Comparison of ENCODE assay signal across 9 cellular contexts in genomic region chr5:176535101-176535654, GRCh38. TPM values are rescaled to one million over a fixed set of nuclear protein-coding genes. Genes with fewer than 3 reads are reported as not detected.
A peak's percentile ranks its signal among the peaks of the same experiment; 100 is the strongest.
DNase-seq lines count a peak whose midpoint lies in the region; ATAC-seq, FAIRE-seq and TF ChIP-seq lines count a peak whose summit lies in the region.
"Had no signal": no experiment of that assay in that cellular context is flagged by ENCODE, and none has a peak within 500 bp of the region (broad histone marks: within the 10 kb centered on the region; RNA-seq: fewer than 3 reads in every experiment).

No MANE protein-coding gene starts in this region.

- peaks cover 54% of the 10 kb centered on the region for H3K79me2 ChIP-seq in neural cell (replicated peaks; ENCODE audit: insufficient read depth, low read length)

- H3K27me3 Mint-ChIP-seq in T-helper 2 cell treated with Interferon-gamma antibody and Interleukin-4, amounts not matched to agents 5 μg/mL and 100 μg/mL, for 36 hours (ENCODE audit: low read depth), result no peaks in the 10 kb centered on the region

- no peak for TF ChIP-seq POLR2A in A549 (IDR thresholded peaks at IDR 0.05; ENCODE audit: low read length)

- no peaks in the 10 kb centered on the region for H3K27me3 ChIP-seq in neural cell (ENCODE audit: insufficient read depth, low read depth, low read length)

- no peak for FAIRE-seq in A549 (lab: Jason Lieb, UNC)

- peak in 1 of 2 experiments; percentile 45 for DNase-seq in A549 (ENCODE audit: low read depth in 1 of 2, low spot score in 1 of 2)
- peak; percentile 33 for DNase-seq in GM19238 (ENCODE audit: insufficient read length, low spot score)
- peak; percentile 43 for DNase-seq in T-helper 2 cell treated with Interferon-gamma antibody and Interleukin-4, amounts not matched to agents 5 μg/mL and 100 μg/mL, for 36 hours (ENCODE audit: low spot score)
- DNase-seq in epithelial cell of proximal tubule (ENCODE audit: low read depth), result no peak
- no peak for DNase-seq in NCI-H2107 (lab: John Stamatoyannopoulos, UW)
- no peak for DNase-seq in putamen (ENCODE audit: low spot score)

- H3K36me3 ChIP-seq in neural cell (ENCODE audit: insufficient read depth, low read length), result no peaks in the 10 kb centered on the region

- peak overlapping the region; percentile 96 for H3K9ac ChIP-seq in neural cell (ENCODE audit: low read length)

- POLR2A ChIA-PET in A549 (lab: Yijun Ruan, JAX), result interaction anchor here (0.8 to 1.3 kb wide), 2 partner anchors 62 to 87 kb away, joined by 3 to 5 read pairs; partner anchors contain the start of gene FAF2

- 66% methylated on average over 10 of the region's 10 CpGs for WGBS in A549 (ENCODE audit: missing lambda C conversion rate)

- no peak for TF ChIP-seq CTCF in A549 (IDR thresholded peaks at IDR 0.05)
- TF ChIP-seq CTCF in epithelial cell of proximal tubule (conservative IDR thresholded peaks at IDR 0.05; ENCODE audit: low read depth, low read length), result no peak
- no peak for TF ChIP-seq CTCF in neural cell (IDR thresholded peaks at IDR 0.05; ENCODE audit: poor library complexity, severe bottlenecking)

- H3K27ac ChIP-seq in A549, result peak overlapping the region; percentile 95 to 97
- peak overlapping the region; percentile 99 for H3K27ac ChIP-seq in neural cell (ENCODE audit: low read length)

- peaks cover 47% of the 10 kb centered on the region for H3K4me1 Mint-ChIP-seq in T-helper 2 cell treated with Interferon-gamma antibody and Interleukin-4, amounts not matched to agents 5 μg/mL and 100 μg/mL, for 36 hours (ENCODE audit: low read depth)

- no peaks in the 10 kb centered on the region for H3K9me3 Mint-ChIP-seq in T-helper 2 cell treated with Interferon-gamma antibody and Interleukin-4, amounts not matched to agents 5 μg/mL and 100 μg/mL, for 36 hours

- H3K9me3 ChIP-seq in A549 (no peaks in the 10 kb centered on the region), neural cell (ENCODE audit: low read length) (no peaks in the 10 kb centered on the region)

- H3K4me2 ChIP-seq in A549 (peak overlapping the region; percentile 97), neural cell (ENCODE audit: low read length) (peak overlapping the region; percentile 94)

- H4K20me1 ChIP-seq in neural cell (ENCODE audit: insufficient read depth), result peaks cover 28% of the 10 kb centered on the region

- peaks cover 34% of the 10 kb centered on the region for H3K36me3 Mint-ChIP-seq in T-helper 2 cell treated with Interferon-gamma antibody and Interleukin-4, amounts not matched to agents 5 μg/mL and 100 μg/mL, for 36 hours (ENCODE audit: low read depth)

- peaks cover 49% of the 10 kb centered on the region for H3K4me1 ChIP-seq in A549

- H3K4me3 ChIP-seq in A549 (peak overlapping the region; percentile 84), epithelial cell of proximal tubule (ENCODE audit: low read depth, low read length) (peak overlapping the region; percentile 88), neural cell (ENCODE audit: low read length) (peak overlapping the region; percentile 99)

- H3K27ac Mint-ChIP-seq in T-helper 2 cell treated with Interferon-gamma antibody and Interleukin-4, amounts not matched to agents 5 μg/mL and 100 μg/mL, for 36 hours, result peak overlapping the region; percentile 95

- CTCF ChIA-PET in A549 (lab: Yijun Ruan, JAX), result interaction anchor here (1.1 to 6.2 kb wide), 6 partner anchors 12 to 805 kb away, joined by 3 to 37 read pairs (median 4); partner anchors contain the start of genes CLTB and FAF2

- TF ChIP-seq EP300 in A549 (IDR thresholded peaks at IDR 0.05) (no peak), neural cell (conservative IDR thresholded peaks at IDR 0.05; ENCODE audit: poor library complexity, severe bottlenecking) (no peak)

- no peaks in the 10 kb centered on the region for H3F3A ChIP-seq in neural cell (ENCODE audit: insufficient read depth, low read length, poor library complexity, severe bottlenecking)

- peak overlapping the region; percentile 99 for H3K4me3 Mint-ChIP-seq in T-helper 2 cell treated with Interferon-gamma antibody and Interleukin-4, amounts not matched to agents 5 μg/mL and 100 μg/mL, for 36 hours

- TF ChIP-seq RAD21 in A549 (conservative IDR thresholded peaks at IDR 0.05 in 1 of 2, IDR thresholded peaks at IDR 0.05 in 1 of 2) (no peak), neural cell (conservative IDR thresholded peaks at IDR 0.05) (no peak)

- H3K9me2 ChIP-seq in neural cell (ENCODE audit: insufficient read depth, low read length), result no peaks in the 10 kb centered on the region

- no peak for ATAC-seq in A549
- ATAC-seq in GM18517 (IDR thresholded peaks at IDR 0.05; ENCODE audit: unreplicated experiment), result no peak

- no peak overlapping the region for H2AFZ ChIP-seq in neural cell (ENCODE audit: low read depth, low read length)

TF ChIP-seq in A549, 52 proteins besides CTCF, POLR2A, EP300 and RAD21 (continues in another document):
- no peak for TF ChIP-seq MYC (IDR thresholded peaks at IDR 0.05; ENCODE audit: borderline replicate concordance, low read length)
- no peak for TF ChIP-seq CBX8 (IDR thresholded peaks at IDR 0.05)
- TF ChIP-seq SMC3 (IDR thresholded peaks at IDR 0.05), result no peak
- TF ChIP-seq, protein P1, sequence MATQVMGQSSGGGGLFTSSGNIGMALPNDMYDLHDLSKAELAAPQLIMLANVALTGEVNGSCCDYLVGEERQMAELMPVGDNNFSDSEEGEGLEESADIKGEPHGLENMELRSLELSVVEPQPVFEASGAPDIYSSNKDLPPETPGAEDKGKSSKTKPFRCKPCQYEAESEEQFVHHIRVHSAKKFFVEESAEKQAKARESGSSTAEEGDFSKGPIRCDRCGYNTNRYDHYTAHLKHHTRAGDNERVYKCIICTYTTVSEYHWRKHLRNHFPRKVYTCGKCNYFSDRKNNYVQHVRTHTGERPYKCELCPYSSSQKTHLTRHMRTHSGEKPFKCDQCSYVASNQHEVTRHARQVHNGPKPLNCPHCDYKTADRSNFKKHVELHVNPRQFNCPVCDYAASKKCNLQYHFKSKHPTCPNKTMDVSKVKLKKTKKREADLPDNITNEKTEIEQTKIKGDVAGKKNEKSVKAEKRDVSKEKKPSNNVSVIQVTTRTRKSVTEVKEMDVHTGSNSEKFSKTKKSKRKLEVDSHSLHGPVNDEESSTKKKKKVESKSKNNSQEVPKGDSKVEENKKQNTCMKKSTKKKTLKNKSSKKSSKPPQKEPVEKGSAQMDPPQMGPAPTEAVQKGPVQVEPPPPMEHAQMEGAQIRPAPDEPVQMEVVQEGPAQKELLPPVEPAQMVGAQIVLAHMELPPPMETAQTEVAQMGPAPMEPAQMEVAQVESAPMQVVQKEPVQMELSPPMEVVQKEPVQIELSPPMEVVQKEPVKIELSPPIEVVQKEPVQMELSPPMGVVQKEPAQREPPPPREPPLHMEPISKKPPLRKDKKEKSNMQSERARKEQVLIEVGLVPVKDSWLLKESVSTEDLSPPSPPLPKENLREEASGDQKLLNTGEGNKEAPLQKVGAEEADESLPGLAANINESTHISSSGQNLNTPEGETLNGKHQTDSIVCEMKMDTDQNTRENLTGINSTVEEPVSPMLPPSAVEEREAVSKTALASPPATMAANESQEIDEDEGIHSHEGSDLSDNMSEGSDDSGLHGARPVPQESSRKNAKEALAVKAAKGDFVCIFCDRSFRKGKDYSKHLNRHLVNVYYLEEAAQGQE (IDR thresholded peaks at IDR 0.05), result no peak
- TF ChIP-seq GATA3 (IDR thresholded peaks at IDR 0.05; ENCODE audit: borderline replicate concordance), result no peak
- no peak for TF ChIP-seq CEBPB (IDR thresholded peaks at IDR 0.05)

TF ChIP-seq in neural cell, 6 proteins besides CTCF, POLR2A, EP300 and RAD21:
- TF ChIP-seq TAF1 (IDR thresholded peaks at IDR 0.05; ENCODE audit: low read depth) (no peak), POLR2AphosphoS5 (IDR thresholded peaks at IDR 0.05) (no peak)

RNA-seq across cellular contexts. Expression of gene RNF44, which starts 2.0 kb away (rescaled TPM):
- 9.2 and 9.9 TPM in 2 replicates for polyA plus RNA-seq in A549 (2011; rRNA removed)
- polyA plus RNA-seq in A549 (2012; cell fraction: cytosol; rRNA removed), result 26.5 and 39.3 TPM in 2 replicates
- 125 and 153 TPM in 2 replicates for polyA plus RNA-seq in A549 (2012; cell fraction: nucleus; rRNA removed)
- 30.4 to 35.8 TPM (median 32.7 TPM) in 3 replicates for polyA plus RNA-seq in A549 (2017; fragmentation: RNase III; extraction: RNeasy Plus Mini Kit Qiagen cat#74134 plus additional on column Dnase treatment)
- 6.4 and 10.0 TPM in 2 replicates for polyA minus RNA-seq in A549 (2011; rRNA and poly(A)+ RNA removed)
- 10.9 and 17.1 TPM in 2 replicates for total RNA-seq in epithelial cell of proximal tubule
- polyA plus RNA-seq in neural cell, result 22.2 and 27.0 TPM in 2 replicates
- 25.1 and 33.0 TPM in 2 replicates for polyA minus RNA-seq in neural cell

RNA-seq across cellular contexts. Expression of gene CDHR2, which starts 14.0 kb away (rescaled TPM):
- polyA plus RNA-seq in A549 (2011; rRNA removed), result 0.08 and 0.09 TPM in 2 replicates
- 0.01 TPM in 1 of 2 replicates, not detected in the other for polyA plus RNA-seq in A549 (2012; cell fraction: cytosol; rRNA removed)
- polyA plus RNA-seq in A549 (2012; cell fraction: nucleus; rRNA removed), result 0.10 and 0.38 TPM in 2 replicates
- not detected in 3 replicates for polyA plus RNA-seq in A549 (2017; fragmentation: RNase III; extraction: RNeasy Plus Mini Kit Qiagen cat#74134 plus additional on column Dnase treatment)
- polyA minus RNA-seq in A549 (2011; rRNA and poly(A)+ RNA removed), result 0.10 and 0.12 TPM in 2 replicates
- total RNA-seq in epithelial cell of proximal tubule, result not detected in 2 replicates
- polyA plus RNA-seq in neural cell, result 0.38 and 1.0 TPM in 2 replicates
- 0.49 and 0.93 TPM in 2 replicates for polyA minus RNA-seq in neural cell
- total RNA-seq: lung microvascular endothelial cell had no signal

Comparison
In these comparisons a context has a peak if more than half of its experiments do, and no peak if none do; other contexts are left out.
1. DNase-seq: peak in GM19238 (single experiment) and T-helper 2 cell treated with Interferon-gamma antibody and Interleukin-4, amounts not matched to agents 5 μg/mL and 100 μg/mL, for 36 hours (single experiment); none in epithelial cell of proximal tubule (single experiment), NCI-H2107 (single experiment) and putamen (single experiment).
2. Peak in every context shown above with its lines, with median percentiles within 50 percentile points of each other: H3K4me3 ChIP-seq.